Comparison of ENCODE assay signal across 34 cellular contexts in genomic region chr6:93388070-93388469, GRCh38. TPM values are rescaled to one million over a fixed set of nuclear protein-coding genes. Genes with fewer than 3 reads are reported as not detected.
"Had no signal": no experiment of that assay in that cellular context is flagged by ENCODE, and none has a peak within 500 bp of the region (broad histone marks: within the 10 kb centered on the region; RNA-seq: fewer than 3 reads in every experiment).

No MANE protein-coding gene starts in this region.

- H3K36me3 ChIP-seq: MG63 had no signal

- H3K27ac ChIP-seq: KMS-11 had no signal

- DNase-seq: Karpas-422, Kasumi-1, MG63, MM.1S, MV-4-11, NCI-H1048, NCI-H1092, NCI-H1092 treated with DMSO at 0.1 percent for 48 hours, NCI-H1105, NCI-H1105 treated with DMSO at 0.1 percent for 48 hours, NCI-H1417 treated with DMSO at 0.1 percent for 48 hours, NCI-H1436, NCI-H1436 treated with DMSO at 0.1 percent for 48 hours, NCI-H146, NCI-H1694, NCI-H1694 treated with DMSO at 0.1 percent for 48 hours, NCI-H187, NCI-H187 treated with DMSO at 0.1 percent for 48 hours, NCI-H1930, NCI-H2029, NCI-H2029 treated with DMSO at 0.1 percent for 48 hours, NCI-H2081 treated with DMSO at 0.1 percent for 48 hours, NCI-H2107, NCI-H2171, NCI-H2171 treated with DMSO at 0.1 percent for 48 hours, NCI-H2227 treated with DMSO at 0.1 percent for 48 hours, NCI-H226, NCI-H345, NCI-H446, NCI-H446 treated with DMSO at 0.1 percent for 48 hours, NCI-H510A had no signal

- H3K9me3 ChIP-seq: MG63 had no signal

- H3K4me3 ChIP-seq: MG63 had no signal

RNA-seq across cellular contexts. Expression of gene EPHA7, which starts 31.3 kb away (rescaled TPM):
- total RNA-seq: M059J, MCF 10A had no signal
